ENCODE assay signal across 8 cellular contexts in the genomic region with DNA sequence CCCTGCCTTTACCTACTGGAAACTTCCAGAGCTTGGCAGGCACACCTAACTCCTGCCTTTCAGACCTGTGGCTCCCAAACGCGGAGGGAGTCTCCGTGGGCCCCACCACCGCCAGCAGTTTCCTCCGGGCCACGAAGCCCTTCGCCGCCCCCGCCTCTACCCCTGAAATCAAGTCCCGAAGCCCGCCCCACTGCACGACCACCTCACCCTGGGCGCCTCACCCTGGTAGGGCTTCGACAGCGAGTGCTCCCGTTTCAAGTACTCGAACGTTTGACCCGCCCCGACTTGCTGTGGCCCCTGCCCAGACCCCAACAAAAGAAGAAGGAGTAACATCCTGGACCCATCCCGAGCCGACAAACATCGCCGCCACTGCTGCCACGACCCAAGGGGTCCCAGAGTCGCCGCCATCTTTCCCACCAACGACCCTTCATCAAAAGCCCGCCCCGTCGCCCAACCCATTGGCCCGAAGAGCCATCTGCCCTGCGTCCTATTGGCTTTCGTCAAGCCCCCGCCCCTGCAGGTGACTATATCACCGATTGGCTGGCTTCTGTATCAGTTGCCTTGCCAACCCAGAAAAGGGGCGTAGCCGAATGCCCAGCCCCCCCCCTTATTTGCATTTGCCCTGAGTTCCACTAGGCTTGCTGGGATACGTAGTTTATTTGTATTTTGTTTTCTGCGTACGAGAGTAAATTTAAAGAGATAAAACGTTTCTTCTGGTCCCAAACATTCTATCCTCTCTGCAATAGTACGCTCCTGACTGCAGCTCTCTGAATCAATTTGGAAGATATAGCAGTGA. TPM values are rescaled to one million over a fixed set of nuclear protein-coding genes. Genes with fewer than 3 reads are reported as not detected.
A peak's percentile ranks its signal among the peaks of the same experiment; 100 is the strongest.
DNase-seq lines count a peak whose midpoint lies in the region; ATAC-seq and TF ChIP-seq lines count a peak whose summit lies in the region.

A gene with protein sequence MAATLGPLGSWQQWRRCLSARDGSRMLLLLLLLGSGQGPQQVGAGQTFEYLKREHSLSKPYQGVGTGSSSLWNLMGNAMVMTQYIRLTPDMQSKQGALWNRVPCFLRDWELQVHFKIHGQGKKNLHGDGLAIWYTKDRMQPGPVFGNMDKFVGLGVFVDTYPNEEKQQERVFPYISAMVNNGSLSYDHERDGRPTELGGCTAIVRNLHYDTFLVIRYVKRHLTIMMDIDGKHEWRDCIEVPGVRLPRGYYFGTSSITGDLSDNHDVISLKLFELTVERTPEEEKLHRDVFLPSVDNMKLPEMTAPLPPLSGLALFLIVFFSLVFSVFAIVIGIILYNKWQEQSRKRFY (minus strand): TSS at position 432 of the 796 bp plus-strand sequence. CDS start 24 bp downstream, at position 408.

- no peaks in the 10 kb centered on the region; the same call in 1 of the 2 replicates for H3K36me3 ChIP-seq in PC-3 (ENCODE audit: low read depth, low read length)
- peaks cover 0 to 11% of the 10 kb centered on the region in 2 donors for H3K36me3 ChIP-seq in mucosa of rectum (ENCODE audit: control insufficient read depth in 2 of 2, insufficient read depth in 2 of 2, low read length in 2 of 2)

- no peak for TF ChIP-seq CTCF in PC-3 (conservative IDR thresholded peaks at IDR 0.05; ENCODE audit: low read depth, low read length)
- TF ChIP-seq CTCF in epithelial cell of proximal tubule (conservative IDR thresholded peaks at IDR 0.05; ENCODE audit: low read depth, low read length), result peak; percentile 4

- H3K4me1 Mint-ChIP-seq in activated T-cell treated with anti-CD3 and anti-CD28 coated beads, Interleukin-2, amount 50 U/mL, for 24 hours (ENCODE audit: low read depth), result peaks cover 43% of the 10 kb centered on the region

- H3K9me2 ChIP-seq in PC-3 (replicated peaks; ENCODE audit: low read length), result no peaks in the 10 kb centered on the region

- no peaks in the 10 kb centered on the region for H3F3A ChIP-seq in PC-3 (ENCODE audit: low read length, unreplicated experiment)

- H4K20me1 ChIP-seq in PC-3 (ENCODE audit: low read length), result no peaks in the 10 kb centered on the region

- no TSS peak for BruUV-seq in PC-3 (replicated peaks; lab: Mats Ljungman, UMichigan)

- POLR2A ChIA-PET in PC-3 (lab: Charles Lee; ENCODE audit: unreplicated experiment), result no interaction called here

- no peak for TF ChIP-seq EP300 in Ishikawa (IDR thresholded peaks at IDR 0.05; ENCODE audit: borderline replicate concordance)

- peak within 1 kb of the TSS; percentile 86 for H3K4me2 ChIP-seq in PC-3 (ENCODE audit: low read length)

- H3K27ac Mint-ChIP-seq in activated T-cell treated with anti-CD3 and anti-CD28 coated beads, Interleukin-2, amount 50 U/mL, for 24 hours, result peak within 1 kb of the TSS; percentile 92

- intact Hi-C loops in PC-3 (cut with micrococcal nuclease), result loop anchor here (1.0 to 5.0 kb wide), 4 partner anchors 20 to 102 kb away; a partner anchor contains a TSS

- peaks cover 31% of the 10 kb centered on the region for H3K36me3 Mint-ChIP-seq in activated T-cell treated with anti-CD3 and anti-CD28 coated beads, Interleukin-2, amount 50 U/mL, for 24 hours (ENCODE audit: low read depth)

- peak; percentile 99 for ATAC-seq in GM21576 (IDR thresholded peaks at IDR 0.05; ENCODE audit: unreplicated experiment)
- peak; percentile 100 for ATAC-seq in PC-3

- H3K9me3 ChIP-seq in PC-3 (ENCODE audit: low read length) (no peaks in the 10 kb centered on the region), mucosa of rectum (ENCODE audit: control insufficient read depth in 2 of 2, low read length in 2 of 2) (no peaks in the 10 kb centered on the region)

- H3K27ac ChIP-seq in PC-3 (ENCODE audit: low read length) (no peak within 1 kb of the TSS), mucosa of rectum (ENCODE audit: low read depth in 2 of 2, low read length in 2 of 2) (peak within 1 kb of the TSS; percentile 67 to 75)

- CTCF ChIA-PET in PC-3 (lab: Charles Lee), result interaction anchor here (0.6 kb wide), 1 partner anchor 76 kb away, joined by 5 read pairs; a partner anchor contains a TSS

- peaks cover 27% of the 10 kb centered on the region for H3K79me2 ChIP-seq in PC-3 (ENCODE audit: low read length)

- peak within 1 kb of the TSS; percentile 95 for H2AFZ ChIP-seq in PC-3 (ENCODE audit: low read length)

- peak within 1 kb of the TSS; percentile 94 for H3K4me3 Mint-ChIP-seq in activated T-cell treated with anti-CD3 and anti-CD28 coated beads, Interleukin-2, amount 50 U/mL, for 24 hours

- no peaks in the 10 kb centered on the region for H3K9me3 Mint-ChIP-seq in activated T-cell treated with anti-CD3 and anti-CD28 coated beads, Interleukin-2, amount 50 U/mL, for 24 hours

- H3K27me3 Mint-ChIP-seq in activated T-cell treated with anti-CD3 and anti-CD28 coated beads, Interleukin-2, amount 50 U/mL, for 24 hours, result no peaks in the 10 kb centered on the region

- TF ChIP-seq RAD21 in Ishikawa (IDR thresholded peaks at IDR 0.05; ENCODE audit: low read depth), result no peak

- H3K4me1 ChIP-seq in PC-3 (ENCODE audit: insufficient read depth, low read length) (peaks cover 17% of the 10 kb centered on the region; the same call in 1 of the 2 replicates), mucosa of rectum (ENCODE audit: control insufficient read depth in 2 of 2, insufficient read depth in 2 of 2, low read length in 2 of 2) (peaks cover 13 to 16% of the 10 kb centered on the region in 2 donors)

- H3K4me3 ChIP-seq in PC-3 (ENCODE audit: low read length) (peak within 1 kb of the TSS; percentile 79), epithelial cell of proximal tubule (ENCODE audit: low read depth, low read length) (peak within 1 kb of the TSS; percentile 93), mucosa of rectum (ENCODE audit: low read length in 2 of 2) (peak within 1 kb of the TSS; percentile 70 to 91)

- peak within 1 kb of the TSS; percentile 74 for H3K9ac ChIP-seq in PC-3 (ENCODE audit: low read length)
- peak within 1 kb of the TSS; percentile 63 to 86 for H3K9ac ChIP-seq in mucosa of rectum (ENCODE audit: low read depth in 1 of 2, low read length in 2 of 2)

- no peaks in the 10 kb centered on the region for H3K27me3 ChIP-seq in PC-3 (ENCODE audit: low read length)
- H3K27me3 ChIP-seq in mucosa of rectum (ENCODE audit: control insufficient read depth in 2 of 2, insufficient read depth in 2 of 2, low read length in 2 of 2), result no peaks in the 10 kb centered on the region

- DNase-seq in DMS114 treated with DMSO at 0.1 percent for 48 hours (lab: John Stamatoyannopoulos, UW; ENCODE audit: unreplicated experiment), result peak; percentile 96
- peak; percentile 98 for DNase-seq in PC-3
- peak; percentile 92 for DNase-seq in activated T-cell treated with anti-CD3 and anti-CD28 coated beads, Interleukin-2, amount 50 U/mL, for 24 hours
- peak; percentile 59 for DNase-seq in epithelial cell of proximal tubule (ENCODE audit: low read depth)
- peak; percentile 98 for DNase-seq in stimulated activated CD8-positive, alpha-beta memory T cell treated with anti-CD3 and anti-CD28 coated beads, Interleukin-4, amount 100 ng/mL, for 48 hours

TF ChIP-seq in Ishikawa, 13 proteins besides CTCF, POLR2A, EP300 and RAD21:
- TF ChIP-seq FOXM1 (IDR thresholded peaks at IDR 0.05; ENCODE audit: borderline replicate concordance, low read depth) (no peak), CEBPB (IDR thresholded peaks at IDR 0.05) (no peak), TAF1 (IDR thresholded peaks at IDR 0.05; ENCODE audit: low read depth) (peak; percentile 94), TEAD4 (IDR thresholded peaks at IDR 0.05) (no peak), EGR1 (IDR thresholded peaks at IDR 0.05) (no peak), YY1 (IDR thresholded peaks at IDR 0.05; ENCODE audit: low read depth) (peak; percentile 94), ZBTB7A (IDR thresholded peaks at IDR 0.05; ENCODE audit: low read depth) (peak; percentile 94), TCF12 (IDR thresholded peaks at IDR 0.05; ENCODE audit: low read depth) (no peak), NFIC (IDR thresholded peaks at IDR 0.05) (no peak), CREB1 (IDR thresholded peaks at IDR 0.05; ENCODE audit: low read depth) (no peak)
- TF ChIP-seq, protein P1, sequence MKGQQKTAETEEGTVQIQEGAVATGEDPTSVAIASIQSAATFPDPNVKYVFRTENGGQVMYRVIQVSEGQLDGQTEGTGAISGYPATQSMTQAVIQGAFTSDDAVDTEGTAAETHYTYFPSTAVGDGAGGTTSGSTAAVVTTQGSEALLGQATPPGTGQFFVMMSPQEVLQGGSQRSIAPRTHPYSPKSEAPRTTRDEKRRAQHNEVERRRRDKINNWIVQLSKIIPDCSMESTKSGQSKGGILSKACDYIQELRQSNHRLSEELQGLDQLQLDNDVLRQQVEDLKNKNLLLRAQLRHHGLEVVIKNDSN (IDR thresholded peaks at IDR 0.05), result peak; percentile 58; the same call in 1 of the 2 replicates
- TF ChIP-seq, protein P2, sequence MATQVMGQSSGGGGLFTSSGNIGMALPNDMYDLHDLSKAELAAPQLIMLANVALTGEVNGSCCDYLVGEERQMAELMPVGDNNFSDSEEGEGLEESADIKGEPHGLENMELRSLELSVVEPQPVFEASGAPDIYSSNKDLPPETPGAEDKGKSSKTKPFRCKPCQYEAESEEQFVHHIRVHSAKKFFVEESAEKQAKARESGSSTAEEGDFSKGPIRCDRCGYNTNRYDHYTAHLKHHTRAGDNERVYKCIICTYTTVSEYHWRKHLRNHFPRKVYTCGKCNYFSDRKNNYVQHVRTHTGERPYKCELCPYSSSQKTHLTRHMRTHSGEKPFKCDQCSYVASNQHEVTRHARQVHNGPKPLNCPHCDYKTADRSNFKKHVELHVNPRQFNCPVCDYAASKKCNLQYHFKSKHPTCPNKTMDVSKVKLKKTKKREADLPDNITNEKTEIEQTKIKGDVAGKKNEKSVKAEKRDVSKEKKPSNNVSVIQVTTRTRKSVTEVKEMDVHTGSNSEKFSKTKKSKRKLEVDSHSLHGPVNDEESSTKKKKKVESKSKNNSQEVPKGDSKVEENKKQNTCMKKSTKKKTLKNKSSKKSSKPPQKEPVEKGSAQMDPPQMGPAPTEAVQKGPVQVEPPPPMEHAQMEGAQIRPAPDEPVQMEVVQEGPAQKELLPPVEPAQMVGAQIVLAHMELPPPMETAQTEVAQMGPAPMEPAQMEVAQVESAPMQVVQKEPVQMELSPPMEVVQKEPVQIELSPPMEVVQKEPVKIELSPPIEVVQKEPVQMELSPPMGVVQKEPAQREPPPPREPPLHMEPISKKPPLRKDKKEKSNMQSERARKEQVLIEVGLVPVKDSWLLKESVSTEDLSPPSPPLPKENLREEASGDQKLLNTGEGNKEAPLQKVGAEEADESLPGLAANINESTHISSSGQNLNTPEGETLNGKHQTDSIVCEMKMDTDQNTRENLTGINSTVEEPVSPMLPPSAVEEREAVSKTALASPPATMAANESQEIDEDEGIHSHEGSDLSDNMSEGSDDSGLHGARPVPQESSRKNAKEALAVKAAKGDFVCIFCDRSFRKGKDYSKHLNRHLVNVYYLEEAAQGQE (IDR thresholded peaks at IDR 0.05; ENCODE audit: low read depth), result no peak
- TF ChIP-seq, protein P3, sequence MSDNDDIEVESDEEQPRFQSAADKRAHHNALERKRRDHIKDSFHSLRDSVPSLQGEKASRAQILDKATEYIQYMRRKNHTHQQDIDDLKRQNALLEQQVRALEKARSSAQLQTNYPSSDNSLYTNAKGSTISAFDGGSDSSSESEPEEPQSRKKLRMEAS (IDR thresholded peaks at IDR 0.05), result no peak

RNA-seq across cellular contexts. Expression of the gene that starts here (rescaled TPM):
- 27.8 and 31.4 TPM in 2 replicates for total RNA-seq in PC-3 (2014; rRNA removed)
- 13.0 and 22.3 TPM in 2 replicates for total RNA-seq in epithelial cell of proximal tubule
